ENCODE assay signal across 10 cellular contexts in genomic region chr1:84442747-84443646, GRCh38. TPM values are rescaled to one million over a fixed set of nuclear protein-coding genes. Genes with fewer than 3 reads are reported as not detected.
DNase-seq lines count a peak whose midpoint lies in the region; ATAC-seq and TF ChIP-seq lines count a peak whose summit lies in the region.
"Not testable (repeated sequence)": the region's sequence is repeated elsewhere in the genome, so short reads cannot be mapped to it uniquely, and the experiment has no call there.
"Had no signal": no experiment of that assay in that cellular context is flagged by ENCODE, and none has a peak within 500 bp of the region (broad histone marks: within the 10 kb centered on the region; RNA-seq: fewer than 3 reads in every experiment).

No MANE protein-coding gene starts in this region.

- H3K9me2 ChIP-seq in HCT116 (ENCODE audit: insufficient read depth) = not testable (repeated sequence)

- H3K27ac Mint-ChIP-seq in activated CD8-positive, alpha-beta memory T cell treated with anti-CD3 and anti-CD28 coated beads, Interleukin-2, amount 10 ng/mL, durations not matched to agents 7 days and 5 days = peak overlapping the region; percentile 80
- peak overlapping the region; percentile 68 for H3K27ac Mint-ChIP-seq in activated naive CD8-positive, alpha-beta T cell treated with anti-CD3 and anti-CD28 coated beads, Interleukin-2, amount 50 U/mL, for 24 hours
- H3K27ac Mint-ChIP-seq in memory B cell; stimulated activated naive B cell treated with anti-CD40 and anti-IgM and Interleukin-4, amounts not matched to agents 10 μg/mL and 1 μg/mL and 100 μg/mL, for 72 hours: not testable (repeated sequence)

- not testable (repeated sequence) for TF ChIP-seq POLR2A in HCT116 (IDR thresholded peaks at IDR 0.05; ENCODE audit: borderline replicate concordance, extremely low read depth, insufficient read depth, insufficient read length)

- H3K4me1 ChIP-seq in HCT116 (ENCODE audit: control insufficient read depth in 1 of 2, insufficient read depth in 2 of 2, low read length in 2 of 2) = peaks cover 6 to 17% of the 10 kb centered on the region in 2 experiments; a peak in 3 of 4 replicates

- 0 out of 2 replicates have a peak overlapping the region, but pooled peaks have one; percentile 24 for H3K4me2 ChIP-seq in HCT116 (ENCODE audit: low read length)

- POLR2A ChIA-PET in HCT116 (lab: Charles Lee) = interaction anchor here (0.9 to 1.6 kb wide), 3 partner anchors 8 to 196 kb away, joined by 3 read pairs; no protein-coding TSS in a partner anchor

- not testable (repeated sequence) for H3K36me3 ChIP-seq in HCT116 (ENCODE audit: control insufficient read depth in 1 of 2, insufficient read depth in 2 of 2, low read length in 2 of 2)

- TF ChIP-seq CTCF in HCT116 (IDR thresholded peaks at IDR 0.05 in 2 of 3, conservative IDR thresholded peaks at IDR 0.05 in 1 of 3; ENCODE audit: borderline replicate concordance in 1 of 3, insufficient read depth in 1 of 3, low read depth in 2 of 3, low read length in 2 of 3) = not testable (repeated sequence)

- RAD21 ChIA-PET in HCT116 (lab: Charles Lee; ENCODE audit: low non-redundant PET in 1 of 2, low total read pairs in 2 of 2, uncharacterized antibody in 2 of 2, unreplicated experiment in 2 of 2) = interaction anchor here (0.7 to 1.2 kb wide), 4 partner anchors 160 to 302 kb away, joined by 3 to 6 read pairs (median 4); no protein-coding TSS in a partner anchor

- H3K27me3 ChIP-seq in HCT116 (ENCODE audit: insufficient read depth, low read length) = not testable (repeated sequence)

- ATAC-seq in HCT116 (peak; percentile 32; the same call in 1 of the 2 replicates), memory B cell (ENCODE audit: low read depth) (peak; percentile 41)
- peak; percentile 62 for ATAC-seq in activated CD8-positive, alpha-beta memory T cell treated with anti-CD3 and anti-CD28 coated beads, Interleukin-2, amount 10 ng/mL, durations not matched to agents 7 days and 5 days
- ATAC-seq in activated naive CD8-positive, alpha-beta T cell treated with anti-CD3 and anti-CD28 coated beads, Interleukin-2, amount 50 U/mL, for 24 hours = peak; percentile 84
- peak; percentile 48 to 50 for ATAC-seq in stimulated activated naive B cell treated with anti-CD40 and anti-IgM and Interleukin-4, amounts not matched to agents 10 μg/mL and 1 μg/mL and 100 μg/mL, for 72 hours (replicated peaks)

- CTCF ChIA-PET in HCT116 (lab: Charles Lee) = interaction anchor here (0.6 to 2.2 kb wide), 15 partner anchors 9 to 329 kb away, joined by 3 to 14 read pairs (median 3); no protein-coding TSS in a partner anchor
- CTCF ChIA-PET in activated CD8-positive, alpha-beta memory T cell treated with anti-CD3 and anti-CD28 coated beads, Interleukin-2, amount 10 ng/mL, durations not matched to agents 7 days and 5 days (lab: Charles Lee) = interaction anchor here (0.6 to 3.9 kb wide), 31 partner anchors 9 to 493 kb away, joined by 3 to 47 read pairs (median 5); partner anchors contain the start of genes CTBS, GNG5, PRKACB and RPF1

- intact Hi-C loops in HCT116 (cut with micrococcal nuclease) = loop anchor here (1.0 to 5.0 kb wide), 5 partner anchors 99 to 329 kb away; no protein-coding TSS in a partner anchor

- H3K9me3 Mint-ChIP-seq in activated CD8-positive, alpha-beta memory T cell treated with anti-CD3 and anti-CD28 coated beads, Interleukin-2, amount 10 ng/mL, durations not matched to agents 7 days and 5 days (ENCODE audit: low read depth); activated naive CD8-positive, alpha-beta T cell treated with anti-CD3 and anti-CD28 coated beads, Interleukin-2, amount 50 U/mL, for 24 hours; memory B cell; stimulated activated naive B cell treated with anti-CD40 and anti-IgM and Interleukin-4, amounts not matched to agents 10 μg/mL and 1 μg/mL and 100 μg/mL, for 72 hours: not testable (repeated sequence)

- H3K36me3 Mint-ChIP-seq in activated CD8-positive, alpha-beta memory T cell treated with anti-CD3 and anti-CD28 coated beads, Interleukin-2, amount 10 ng/mL, durations not matched to agents 7 days and 5 days; activated naive CD8-positive, alpha-beta T cell treated with anti-CD3 and anti-CD28 coated beads, Interleukin-2, amount 50 U/mL, for 24 hours (ENCODE audit: low read depth); memory B cell; stimulated activated naive B cell treated with anti-CD40 and anti-IgM and Interleukin-4, amounts not matched to agents 10 μg/mL and 1 μg/mL and 100 μg/mL, for 72 hours: not testable (repeated sequence)

- TF ChIP-seq RAD21 in HCT116 (IDR thresholded peaks at IDR 0.05; ENCODE audit: low read depth) = not testable (repeated sequence)

- peaks cover 21% of the 10 kb centered on the region for H3K4me1 Mint-ChIP-seq in activated CD8-positive, alpha-beta memory T cell treated with anti-CD3 and anti-CD28 coated beads, Interleukin-2, amount 10 ng/mL, durations not matched to agents 7 days and 5 days
- H3K4me1 Mint-ChIP-seq in activated naive CD8-positive, alpha-beta T cell treated with anti-CD3 and anti-CD28 coated beads, Interleukin-2, amount 50 U/mL, for 24 hours = peaks cover 14% of the 10 kb centered on the region
- H3K4me1 Mint-ChIP-seq in memory B cell; stimulated activated naive B cell treated with anti-CD40 and anti-IgM and Interleukin-4, amounts not matched to agents 10 μg/mL and 1 μg/mL and 100 μg/mL, for 72 hours: not testable (repeated sequence)

- DNase-seq in COLO668 (lab: John Stamatoyannopoulos, UW; ENCODE audit: unreplicated experiment) (peak; percentile 59), NCI-H2029 treated with DMSO at 0.1 percent for 48 hours (lab: John Stamatoyannopoulos, UW) (peak; percentile 16), T-helper 2 cell (peak in 3 of 5 experiments; percentile 12 to 60 (median 23))
- not testable (repeated sequence) for DNase-seq in HCT116 (ENCODE audit: low read depth, low spot score); memory B cell (ENCODE audit: low spot score in 2 of 2); stimulated activated naive B cell treated with anti-CD40 and anti-IgM and Interleukin-4, amounts not matched to agents 10 μg/mL and 1 μg/mL and 100 μg/mL, for 72 hours
- peak; percentile 57 for DNase-seq in activated CD8-positive, alpha-beta memory T cell treated with anti-CD3 and anti-CD28 coated beads, Interleukin-2, amount 10 ng/mL, durations not matched to agents 7 days and 5 days
- peak; percentile 41 for DNase-seq in activated naive CD8-positive, alpha-beta T cell treated with anti-CD3 and anti-CD28 coated beads, Interleukin-2, amount 50 U/mL, for 24 hours

- H3K4me3 Mint-ChIP-seq in activated CD8-positive, alpha-beta memory T cell treated with anti-CD3 and anti-CD28 coated beads, Interleukin-2, amount 10 ng/mL, durations not matched to agents 7 days and 5 days; activated naive CD8-positive, alpha-beta T cell treated with anti-CD3 and anti-CD28 coated beads, Interleukin-2, amount 50 U/mL, for 24 hours; memory B cell: not testable (repeated sequence)
- H3K4me3 Mint-ChIP-seq in stimulated activated naive B cell treated with anti-CD40 and anti-IgM and Interleukin-4, amounts not matched to agents 10 μg/mL and 1 μg/mL and 100 μg/mL, for 72 hours = peak overlapping the region in 1 of 2 donors; percentile 11

- H3K27ac ChIP-seq in HCT116 (ENCODE audit: low read depth, low read length) = not testable (repeated sequence)

- H3K27me3 Mint-ChIP-seq in activated CD8-positive, alpha-beta memory T cell treated with anti-CD3 and anti-CD28 coated beads, Interleukin-2, amount 10 ng/mL, durations not matched to agents 7 days and 5 days; activated naive CD8-positive, alpha-beta T cell treated with anti-CD3 and anti-CD28 coated beads, Interleukin-2, amount 50 U/mL, for 24 hours; memory B cell; stimulated activated naive B cell treated with anti-CD40 and anti-IgM and Interleukin-4, amounts not matched to agents 10 μg/mL and 1 μg/mL and 100 μg/mL, for 72 hours: not testable (repeated sequence)

- H4K20me1 ChIP-seq in HCT116 (ENCODE audit: insufficient read depth) = not testable (repeated sequence)

- H3K4me3 ChIP-seq in HCT116 (replicated peaks in 1 of 2; ENCODE audit: low read depth in 1 of 2, low read length in 2 of 2) = not testable (repeated sequence)

- peak overlapping the region; percentile 97 for H2AFZ ChIP-seq in HCT116 (ENCODE audit: low read depth, low read length, poor library complexity, severe bottlenecking)

- not testable (repeated sequence) for H3K79me2 ChIP-seq in HCT116 (ENCODE audit: insufficient read depth, low read length)

- not testable (repeated sequence) for H3K9me3 ChIP-seq in HCT116 (ENCODE audit: control insufficient read depth in 1 of 2, insufficient read depth in 1 of 2, low read depth in 1 of 2, low read length in 2 of 2)

- not testable (repeated sequence) for H3K9ac ChIP-seq in HCT116 (ENCODE audit: low read length)

- not testable (repeated sequence) for BruUV-seq in HCT116 (replicated peaks; lab: Mats Ljungman, UMichigan)

RNA-seq across cellular contexts. Expression of gene RPF1, which starts 36.1 kb away (rescaled TPM):
- 86.9 TPM for total RNA-seq in HCT116 (2021; ENCODE audit: unreplicated experiment)
- 27.7 and 46.9 TPM in 2 replicates for polyA plus RNA-seq in HCT116 (2012)
- total RNA-seq in activated CD8-positive, alpha-beta memory T cell treated with anti-CD3 and anti-CD28 coated beads, Interleukin-2, amount 10 ng/mL, durations not matched to agents 7 days and 5 days = 10 to 100 TPM; 29.7 to 43.2 TPM

RNA-seq across cellular contexts. Expression of gene DNASE2B, which starts 44.7 kb away (rescaled TPM):
- 0.42 TPM for total RNA-seq in HCT116 (2021; ENCODE audit: unreplicated experiment)
- polyA plus RNA-seq in HCT116 (2012) = 0.22 and 0.48 TPM in 2 replicates
- not detected for total RNA-seq in activated CD8-positive, alpha-beta memory T cell treated with anti-CD3 and anti-CD28 coated beads, Interleukin-2, amount 10 ng/mL, durations not matched to agents 7 days and 5 days
- total RNA-seq: H4, lung microvascular endothelial cell had no signal

Comparison
In these comparisons a context has a peak if more than half of its experiments do, and no peak if none do; other contexts are left out.
1. ATAC-seq: peak in every context shown above with its lines; median percentile 84 in activated naive CD8-positive, alpha-beta T cell treated with anti-CD3 and anti-CD28 coated beads, Interleukin-2, amount 50 U/mL, for 24 hours; 62 in activated CD8-positive, alpha-beta memory T cell treated with anti-CD3 and anti-CD28 coated beads, Interleukin-2, amount 10 ng/mL, durations not matched to agents 7 days and 5 days; 49 in stimulated activated naive B cell treated with anti-CD40 and anti-IgM and Interleukin-4, amounts not matched to agents 10 μg/mL and 1 μg/mL and 100 μg/mL, for 72 hours; 41 in memory B cell; 32 in HCT116.